20 cellular contexts compared by ENCODE assay signal in genomic region chr1:212520299-212520698, GRCh38.
"Had no signal": no experiment of that assay in that cellular context is flagged by ENCODE, and none has a peak within 500 bp of the region (broad histone marks: within the 10 kb centered on the region; RNA-seq: fewer than 3 reads in every experiment).

No MANE protein-coding gene starts in this region.

- H3K9me3 ChIP-seq: left ventricle myocardium inferior, ovary, stomach, testis, thyroid gland, transverse colon, upper lobe of left lung, vagina had no signal

- H3K27me3 ChIP-seq: ovary, testis, thyroid gland, upper lobe of left lung, vagina had no signal

- H3K4me1 ChIP-seq: testis had no signal

- H3K27ac ChIP-seq: ovary, skin epidermis, stomach, testis, thyroid gland, transverse colon, upper lobe of left lung, vagina had no signal

- H3K4me3 ChIP-seq: left ventricle myocardium inferior, lung, ovary, skin epidermis, stomach, testis, thyroid gland, transverse colon, upper lobe of left lung, vagina had no signal

- DNase-seq: islet precursor cell; left ventricle myocardium inferior; mesendoderm; naive thymus-derived CD4-positive, alpha-beta T cell; ovary; right cardiac atrium; stimulated activated CD4-positive, alpha-beta T cell treated with anti-CD3 and anti-CD28 coated beads, Interleukin-12 subunit alpha, Interleukin-12 subunit beta, amount 100 ng/mL, for 4 hours; stimulated activated CD4-positive, alpha-beta T cell treated with anti-CD3 and anti-CD28 coated beads, Interleukin-15, amount 100 ng/mL, for 24 hours; stimulated activated CD4-positive, alpha-beta T cell treated with anti-CD3 and anti-CD28 coated beads, Interleukin-2, amount 100 ng/mL, for 24 hours; stimulated activated CD4-positive, alpha-beta T cell treated with anti-CD3 and anti-CD28 coated beads, Interleukin-4, amount 100 ng/mL, for 1 hour; stimulated activated naive B cell treated with anti-CD40 and anti-IgM and Interleukin-4, amounts not matched to agents 10 μg/mL and 1 μg/mL and 100 μg/mL, for 72 hours; stimulated activated naive CD8-positive, alpha-beta T cell treated with anti-CD3 and anti-CD28 coated beads, Interleukin-15, Interleukin-2, amounts not matched to agents 100 U/mL and 50 U/mL, for 24 hours; stomach; testis; thyroid gland; upper lobe of left lung had no signal

- H3K36me3 ChIP-seq: left ventricle myocardium inferior, ovary, stomach, thyroid gland, transverse colon, upper lobe of left lung, vagina had no signal
